ENCODE assay signal across 21 cellular contexts in genomic region chr2:3148716-3149115, GRCh38.
"Had no signal": no experiment of that assay in that cellular context is flagged by ENCODE, and none has a peak within 500 bp of the region (broad histone marks: within the 10 kb centered on the region; RNA-seq: fewer than 3 reads in every experiment).

No MANE protein-coding gene starts in this region.

- ATAC-seq: left colon; stimulated activated naive CD8-positive, alpha-beta T cell treated with anti-CD3 and anti-CD28 coated beads, Interleukin-15, Interleukin-2, amounts not matched to agents 100 U/mL and 50 U/mL, for 24 hours had no signal

- H3K9me3 Mint-ChIP-seq: activated T-helper 1 cell treated with anti-CD3 and anti-CD28 coated beads, Interleukin-12 subunit alpha, Interleukin-12 subunit beta, Interleukin-2, Interleukin-4 antibody, amounts not matched to agents 30 ng/mL and 10 ng/mL and 1 ng/mL, durations not matched to agents 14 hours and 24 hours and 36 hours; dendritic cell treated with granulocyte-macrophage colony-stimulating factor and Interleukin-4, amounts not matched to agents 40 ng/mL and 50 ng/mL, for 4 days had no signal

- H3K4me3 Mint-ChIP-seq: activated CD4-positive, alpha-beta memory T cell treated with anti-CD3 and anti-CD28 coated beads, Interleukin-2, amount 10 ng/mL, durations not matched to agents 7 days and 5 days; activated T-helper 1 cell treated with anti-CD3 and anti-CD28 coated beads, Interleukin-12 subunit alpha, Interleukin-12 subunit beta, Interleukin-2, Interleukin-4 antibody, amounts not matched to agents 30 ng/mL and 10 ng/mL and 1 ng/mL, durations not matched to agents 14 hours and 24 hours and 36 hours; brain; dendritic cell treated with granulocyte-macrophage colony-stimulating factor and Interleukin-4, amounts not matched to agents 40 ng/mL and 50 ng/mL, for 4 days had no signal

- H3K4me1 Mint-ChIP-seq: activated CD4-positive, alpha-beta memory T cell treated with anti-CD3 and anti-CD28 coated beads, Interleukin-2, amount 10 ng/mL, durations not matched to agents 7 days and 5 days had no signal

- H3K27ac ChIP-seq: heart right ventricle, thyroid gland, upper lobe of right lung had no signal

- H3K27ac Mint-ChIP-seq: activated CD4-positive, alpha-beta memory T cell treated with anti-CD3 and anti-CD28 coated beads, Interleukin-2, amount 10 ng/mL, durations not matched to agents 7 days and 5 days; activated T-helper 1 cell treated with anti-CD3 and anti-CD28 coated beads, Interleukin-12 subunit alpha, Interleukin-12 subunit beta, Interleukin-2, Interleukin-4 antibody, amounts not matched to agents 30 ng/mL and 10 ng/mL and 1 ng/mL, durations not matched to agents 14 hours and 24 hours and 36 hours; dendritic cell treated with granulocyte-macrophage colony-stimulating factor and Interleukin-4, amounts not matched to agents 40 ng/mL and 50 ng/mL, for 4 days had no signal

- H3K27me3 Mint-ChIP-seq: activated CD4-positive, alpha-beta memory T cell treated with anti-CD3 and anti-CD28 coated beads, Interleukin-2, amount 10 ng/mL, durations not matched to agents 7 days and 5 days; brain; dendritic cell treated with granulocyte-macrophage colony-stimulating factor and Interleukin-4, amounts not matched to agents 40 ng/mL and 50 ng/mL, for 4 days had no signal

- DNase-seq: activated CD4-positive, alpha-beta memory T cell treated with anti-CD3 and anti-CD28 coated beads, Interleukin-2, amount 10 ng/mL, durations not matched to agents 7 days and 5 days; activated CD4-positive, alpha-beta T cell treated with anti-CD3 and anti-CD28 coated beads for 48 hours; activated CD4-positive, CD25-positive, alpha-beta regulatory T cell; activated gamma-delta T cell; activated naive CD4-positive, alpha-beta T cell treated with anti-CD3 and anti-CD28 coated beads, Interleukin-2, amount 50 U/mL, for 16 hours; effector CD8-positive, alpha-beta T cell; erythroblast; foreskin fibroblast; heart right ventricle; left colon; mesenchymal stem cell; mucosa of descending colon; stimulated activated CD4-positive, alpha-beta T cell treated with anti-CD3 and anti-CD28 coated beads, Interleukin-4, amount 100 ng/mL, for 1 hour; stimulated activated naive CD8-positive, alpha-beta T cell treated with anti-CD3 and anti-CD28 coated beads, Interleukin-15, Interleukin-2, amounts not matched to agents 100 U/mL and 50 U/mL, for 24 hours; T-helper 1 cell; T-helper 9 cell; thyroid gland; upper lobe of right lung had no signal
